ENCODE assay signal across 8 cellular contexts in the genomic region with DNA sequence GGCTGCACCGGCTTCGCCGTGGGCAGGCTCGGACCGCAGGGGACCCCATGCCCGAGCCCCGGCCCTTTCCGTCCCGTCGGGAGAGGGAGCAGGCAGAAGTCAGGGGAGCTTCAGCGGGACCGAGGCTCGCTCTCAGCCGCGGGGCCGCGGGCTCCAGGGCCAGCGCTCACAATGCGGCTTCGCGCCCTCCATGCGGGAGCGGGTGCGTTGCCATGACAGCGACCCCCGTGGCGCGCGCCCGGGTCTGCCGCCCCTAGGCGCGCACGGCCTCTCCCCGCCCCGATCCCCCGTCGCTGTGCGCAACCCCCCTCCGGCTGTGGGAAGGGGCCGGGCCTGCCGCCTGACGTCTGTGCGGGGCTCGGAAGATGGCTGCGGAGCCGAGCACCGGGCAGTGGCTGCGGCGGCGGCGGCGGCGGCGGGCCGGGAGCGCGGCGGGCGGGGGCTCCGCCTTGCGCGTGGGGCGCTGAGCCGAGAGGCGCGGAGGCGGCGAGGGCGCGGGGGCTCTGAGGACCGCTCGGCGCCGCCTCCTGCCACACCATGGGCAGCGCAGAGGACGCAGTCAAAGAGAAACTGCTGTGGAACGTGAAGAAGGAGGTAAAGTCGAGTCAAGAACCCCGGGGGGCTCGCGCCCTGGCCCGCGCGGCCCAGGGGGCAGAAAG. TPM values are rescaled to one million over a fixed set of nuclear protein-coding genes. Genes with fewer than 3 reads are reported as not detected.
DNase-seq lines count a peak whose midpoint lies in the region; ATAC-seq and TF ChIP-seq lines count a peak whose summit lies in the region.

A gene with protein sequence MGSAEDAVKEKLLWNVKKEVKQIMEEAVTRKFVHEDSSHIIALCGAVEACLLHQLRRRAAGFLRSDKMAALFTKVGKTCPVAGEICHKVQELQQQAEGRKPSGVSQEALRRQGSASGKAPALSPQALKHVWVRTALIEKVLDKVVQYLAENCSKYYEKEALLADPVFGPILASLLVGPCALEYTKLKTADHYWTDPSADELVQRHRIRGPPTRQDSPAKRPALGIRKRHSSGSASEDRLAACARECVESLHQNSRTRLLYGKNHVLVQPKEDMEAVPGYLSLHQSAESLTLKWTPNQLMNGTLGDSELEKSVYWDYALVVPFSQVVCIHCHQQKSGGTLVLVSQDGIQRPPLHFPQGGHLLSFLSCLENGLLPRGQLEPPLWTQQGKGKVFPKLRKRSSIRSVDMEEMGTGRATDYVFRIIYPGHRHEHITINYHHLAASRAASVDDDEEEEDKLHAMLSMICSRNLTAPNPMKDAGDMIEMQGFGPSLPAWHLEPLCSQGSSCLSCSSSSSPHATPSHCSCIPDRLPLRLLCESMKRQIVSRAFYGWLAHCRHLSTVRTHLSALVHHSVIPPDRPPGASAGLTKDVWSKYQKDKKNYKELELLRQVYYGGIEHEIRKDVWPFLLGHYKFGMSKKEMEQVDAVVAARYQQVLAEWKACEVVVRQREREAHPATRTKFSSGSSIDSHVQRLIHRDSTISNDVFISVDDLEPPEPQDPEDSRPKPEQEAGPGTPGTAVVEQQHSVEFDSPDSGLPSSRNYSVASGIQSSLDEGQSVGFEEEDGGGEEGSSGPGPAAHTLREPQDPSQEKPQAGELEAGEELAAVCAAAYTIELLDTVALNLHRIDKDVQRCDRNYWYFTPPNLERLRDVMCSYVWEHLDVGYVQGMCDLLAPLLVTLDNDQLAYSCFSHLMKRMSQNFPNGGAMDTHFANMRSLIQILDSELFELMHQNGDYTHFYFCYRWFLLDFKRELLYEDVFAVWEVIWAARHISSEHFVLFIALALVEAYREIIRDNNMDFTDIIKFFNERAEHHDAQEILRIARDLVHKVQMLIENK (plus strand): TSS at position 350 of the 659 bp plus-strand sequence. CDS start 188 bp downstream, at position 538.

- TF ChIP-seq CTCF in left ventricle myocardium inferior (IDR thresholded peaks at IDR 0.05; ENCODE audit: borderline replicate concordance) = no peak
- TF ChIP-seq CTCF in psoas muscle (IDR thresholded peaks at IDR 0.05) = no peak
- TF ChIP-seq CTCF in uterus (IDR thresholded peaks at IDR 0.05) = no peak

- H3K4me3 ChIP-seq in left ventricle myocardium inferior = peak within 1 kb of the TSS; percentile 77
- peak within 1 kb of the TSS; percentile 79 for H3K4me3 ChIP-seq in psoas muscle
- H3K4me3 ChIP-seq in uterus = peak within 1 kb of the TSS; percentile 85 to 97

- peak in 1 of 2 donors; percentile 37 for TF ChIP-seq POLR2A in uterus (IDR thresholded peaks at IDR 0.05)

- DNase-seq in NCI-H1436 (lab: John Stamatoyannopoulos, UW) = peak; percentile 68
- DNase-seq in NCI-H1436 treated with DMSO at 0.1 percent for 48 hours (lab: John Stamatoyannopoulos, UW) = no peak
- peak; percentile 1 for DNase-seq in KG1 (lab: John Stamatoyannopoulos, UW)
- peak; percentile 63 to 72 (median 72) for DNase-seq in T-helper 17 cell
- DNase-seq in amniotic stem cell (lab: John Stamatoyannopoulos, UW) = peak; percentile 12
- DNase-seq in left ventricle myocardium inferior = peak; percentile 72
- peak; percentile 65 to 79 for DNase-seq in psoas muscle
- peak; percentile 45 to 66 for DNase-seq in uterus

- H3K36me3 ChIP-seq in left ventricle myocardium inferior (peaks cover 37% of the 10 kb centered on the region), psoas muscle (ENCODE audit: insufficient read depth in 1 of 2, low read depth in 1 of 2) (peaks cover 14 to 43% of the 10 kb centered on the region in 2 donors), uterus (no peaks in the 10 kb centered on the region)

- intact Hi-C loops in left ventricle myocardium inferior (cut with micrococcal nuclease) (no loop called here), psoas muscle (cut with DNase I) (loop anchor here in 1 of 2 donors (2.0 kb wide), 1 partner anchor 34 kb away; a partner anchor contains a TSS), uterus (cut with DNase I; ENCODE audit: low total_unique reads) (no loop called here)

- peak within 1 kb of the TSS; percentile 98 for H3K27ac Mint-ChIP-seq in T-helper 17 cell

- ATAC-seq in T-helper 17 cell (peak; percentile 75), psoas muscle (peak; percentile 53 to 66 (median 60))

- peaks cover 14% of the 10 kb centered on the region for H3K4me1 Mint-ChIP-seq in T-helper 17 cell

- H3K9me3 ChIP-seq in T-helper 17 cell (ENCODE audit: control insufficient read depth, low read length, poor library complexity, severe bottlenecking) (no peaks in the 10 kb centered on the region), left ventricle myocardium inferior (replicated peaks) (no peaks in the 10 kb centered on the region), psoas muscle (no peaks in the 10 kb centered on the region), uterus (no peaks in the 10 kb centered on the region)

- peaks cover 38% of the 10 kb centered on the region for H3K4me1 ChIP-seq in left ventricle myocardium inferior
- peaks cover 10% of the 10 kb centered on the region for H3K4me1 ChIP-seq in psoas muscle
- H3K4me1 ChIP-seq in uterus = peaks cover 0 to 5% of the 10 kb centered on the region in 2 donors

- peaks cover 2% of the 10 kb centered on the region for H3K36me3 Mint-ChIP-seq in T-helper 17 cell (ENCODE audit: low read depth)

- whole genome bisulfite sequencing in psoas muscle, 3 donors = 0 to 1% (median 0%) methylated on average over 21 to 85 of the region's 85 CpGs

- H3K27me3 ChIP-seq in left ventricle myocardium inferior (ENCODE audit: low read depth) (no peaks in the 10 kb centered on the region), psoas muscle (ENCODE audit: insufficient read depth in 3 of 3, low read length in 2 of 3) (no peaks in the 10 kb centered on the region), uterus (no peaks in the 10 kb centered on the region)

- H3K27ac ChIP-seq in left ventricle myocardium inferior (replicated peaks) = peak within 1 kb of the TSS; percentile 90
- H3K27ac ChIP-seq in psoas muscle = peak within 1 kb of the TSS; percentile 85
- peak within 1 kb of the TSS; percentile 79 to 90 for H3K27ac ChIP-seq in uterus

- H3K4me3 Mint-ChIP-seq in T-helper 17 cell = peak within 1 kb of the TSS; percentile 99

- H3K27me3 Mint-ChIP-seq in T-helper 17 cell = no peaks in the 10 kb centered on the region

RNA-seq across cellular contexts. Expression of the gene that starts here (rescaled TPM):
- total RNA-seq in T-helper 17 cell = 100 to 1,000 TPM; 119 to 128 TPM
- total RNA-seq in left ventricle myocardium inferior = 24.5 TPM
- 10 to 100 TPM; 12.1 to 25.6 (median 18.6) TPM for total RNA-seq in psoas muscle
- polyA plus RNA-seq in psoas muscle = 10 to 100 TPM in 1 of 3 donors, 1 to 10 TPM in 2; 9.6 to 13.5 (median 9.6) TPM
- 10 to 100 TPM; 13.2 to 77.5 (median 51.2) TPM for total RNA-seq in uterus
